ENCODE assay signal across 19 cellular contexts in the genomic region with DNA sequence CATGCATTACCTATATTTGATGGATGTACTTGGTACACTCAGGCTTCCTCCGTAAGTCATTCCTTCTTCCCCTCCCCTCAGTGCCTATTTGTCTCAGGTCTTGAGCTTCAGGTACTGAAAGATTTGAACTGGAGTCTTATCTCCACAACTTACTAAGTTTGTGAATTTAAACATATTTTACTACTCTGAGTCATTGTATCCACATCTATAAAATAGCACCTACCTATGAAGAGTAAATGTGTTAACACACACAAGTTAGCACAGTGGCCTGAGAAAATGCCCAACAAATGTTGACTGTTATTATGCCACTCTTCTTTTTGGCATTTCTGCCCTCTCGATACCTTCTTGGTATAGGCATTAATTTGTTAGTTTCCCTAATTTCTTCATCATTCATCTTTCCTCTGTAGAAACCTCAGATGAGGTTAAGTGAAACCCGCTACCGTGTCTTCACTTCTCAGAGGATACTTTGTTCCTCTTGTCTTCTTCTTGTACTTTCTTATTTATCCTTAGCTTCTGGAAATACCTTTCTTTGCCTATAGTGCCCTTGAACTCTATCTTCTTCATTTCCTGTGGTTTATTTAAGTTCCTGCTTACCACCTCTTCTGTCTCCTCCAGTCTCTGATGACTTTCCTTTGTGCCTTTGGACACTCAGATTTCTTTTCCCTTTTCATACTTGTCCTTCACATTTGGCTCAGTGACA.
"Had no signal": no experiment of that assay in that cellular context is flagged by ENCODE, and none has a peak within 500 bp of the region (broad histone marks: within the 10 kb centered on the region; RNA-seq: fewer than 3 reads in every experiment).

No MANE protein-coding gene starts in this region.

- H3K27ac ChIP-seq: left lung, neural progenitor cell, suprapubic skin, vagina had no signal

- ATAC-seq: activated CD8-positive, alpha-beta T cell treated with anti-CD3 and anti-CD28 coated beads, Interleukin-2, amount 10 ng/mL, durations not matched to agents 7 days and 5 days; left lung had no signal

- H3K27ac Mint-ChIP-seq: activated CD8-positive, alpha-beta T cell treated with anti-CD3 and anti-CD28 coated beads, Interleukin-2, amount 10 ng/mL, durations not matched to agents 7 days and 5 days; activated T-cell treated with anti-CD3 and anti-CD28 coated beads, Interleukin-2, amount 50 U/mL, for 72 hours; neural progenitor cell; progenitor cell of endocrine pancreas; stimulated activated naive CD8-positive, alpha-beta T cell treated with anti-CD3 and anti-CD28 coated beads, Interleukin-15, Interleukin-2, amounts not matched to agents 100 ng/mL and 50 ng/mL, for 24 hours had no signal

- H3K9me3 ChIP-seq: left lung, suprapubic skin, vagina had no signal

- DNase-seq: activated CD8-positive, alpha-beta memory T cell treated with anti-CD3 and anti-CD28 coated beads, Interleukin-2, amount 50 U/mL, for 4 hours; activated CD8-positive, alpha-beta T cell treated with anti-CD3 and anti-CD28 coated beads, Interleukin-2, amount 10 ng/mL, durations not matched to agents 7 days and 5 days; activated gamma-delta T cell; activated T-cell treated with anti-CD3 and anti-CD28 coated beads, Interleukin-2, amount 50 U/mL, for 72 hours; aorta; cerebellar nuclear complex; cortex of kidney; erythroblast; foreskin melanocyte; head of caudate nucleus; kidney; left lung; midbrain; trophoblast cell had no signal

- H3K9me3 Mint-ChIP-seq: activated T-cell treated with anti-CD3 and anti-CD28 coated beads, Interleukin-2, amount 50 U/mL, for 72 hours; neural progenitor cell; stimulated activated naive CD8-positive, alpha-beta T cell treated with anti-CD3 and anti-CD28 coated beads, Interleukin-15, Interleukin-2, amounts not matched to agents 100 ng/mL and 50 ng/mL, for 24 hours had no signal

- H3K4me3 Mint-ChIP-seq: activated CD8-positive, alpha-beta T cell treated with anti-CD3 and anti-CD28 coated beads, Interleukin-2, amount 10 ng/mL, durations not matched to agents 7 days and 5 days; neural progenitor cell; stimulated activated naive CD8-positive, alpha-beta T cell treated with anti-CD3 and anti-CD28 coated beads, Interleukin-15, Interleukin-2, amounts not matched to agents 100 ng/mL and 50 ng/mL, for 24 hours had no signal

- H3K36me3 ChIP-seq: left lung, neural progenitor cell, suprapubic skin, vagina had no signal

- H3K27me3 Mint-ChIP-seq: stimulated activated naive CD8-positive, alpha-beta T cell treated with anti-CD3 and anti-CD28 coated beads, Interleukin-15, Interleukin-2, amounts not matched to agents 100 ng/mL and 50 ng/mL, for 24 hours had no signal

- H3K36me3 Mint-ChIP-seq: neural progenitor cell had no signal
